In the genomic region with DNA sequence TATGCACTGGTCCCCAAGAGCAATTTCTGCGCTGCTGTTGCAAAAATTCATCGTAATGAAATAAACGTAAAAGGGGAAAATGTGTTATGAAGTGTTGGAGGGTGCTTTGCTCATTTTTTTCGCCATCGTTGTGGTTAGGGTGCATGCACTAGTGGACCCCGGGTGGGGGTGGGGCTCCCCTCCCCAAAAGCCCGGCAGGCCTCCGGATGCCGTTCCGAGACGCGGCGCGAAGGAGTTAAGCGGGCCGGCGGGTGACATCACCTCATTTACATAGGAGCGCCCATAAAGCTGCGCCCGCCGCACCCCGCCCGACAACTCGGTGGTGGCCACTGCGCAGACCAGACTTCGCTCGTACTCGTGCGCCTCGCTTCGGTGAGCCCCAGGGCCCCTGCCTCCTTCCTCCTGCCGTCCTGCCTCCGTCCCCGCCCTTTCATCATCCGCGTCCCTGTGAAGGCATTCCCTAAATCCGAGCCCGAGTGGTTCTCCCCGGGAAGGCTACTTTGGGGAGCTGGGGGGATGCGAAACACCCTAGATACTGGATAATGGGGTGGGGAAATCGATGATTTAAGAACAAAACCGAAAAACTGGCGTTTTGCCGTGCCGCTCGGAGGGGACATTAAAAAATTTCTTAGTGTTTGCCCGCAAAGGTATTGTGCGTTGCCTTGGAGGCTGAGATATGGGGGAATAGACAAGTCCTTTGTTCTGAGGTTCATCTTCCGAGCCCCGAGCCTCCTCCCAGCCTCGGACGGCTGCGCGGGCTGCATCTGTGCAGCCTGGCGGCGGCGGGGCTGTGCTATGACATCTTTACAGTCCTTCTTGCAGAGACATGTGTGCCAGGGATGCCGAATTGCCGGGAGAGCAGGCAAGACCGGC, we compare ENCODE assay signal across 8 cellular contexts. TPM values are rescaled to one million over a fixed set of nuclear protein-coding genes. Genes with fewer than 3 reads are reported as not detected.
A peak's percentile ranks its signal among the peaks of the same experiment; 100 is the strongest.
DNase-seq lines count a peak whose midpoint lies in the region; TF ChIP-seq lines count a peak whose summit lies in the region.

A gene (plus strand): TSS at position 314 of the 873 bp plus-strand sequence.

- H3K9me2 ChIP-seq in SU-DHL-6 (replicated peaks; ENCODE audit: insufficient read depth, low read length) = no peaks in the 10 kb centered on the region

- H4K20me1 ChIP-seq in SU-DHL-6 (ENCODE audit: low read depth, low read length) (no peaks in the 10 kb centered on the region), osteoblast (ENCODE audit: insufficient read depth, low read length) (peaks cover 8% of the 10 kb centered on the region)

- H3K27ac Mint-ChIP-seq in activated naive CD8-positive, alpha-beta T cell = peak within 1 kb of the TSS; percentile 98

- peak within 1 kb of the TSS; percentile 99 for H3K9ac ChIP-seq in SU-DHL-6 (ENCODE audit: low read length)

- H3K4me3 Mint-ChIP-seq in activated naive CD8-positive, alpha-beta T cell = peak within 1 kb of the TSS; percentile 96

- H3K4me1 Mint-ChIP-seq in activated naive CD8-positive, alpha-beta T cell (ENCODE audit: low read depth) = peaks cover 46% of the 10 kb centered on the region

- H3K4me2 ChIP-seq in SU-DHL-6 (ENCODE audit: low read depth, low read length, poor library complexity, severe bottlenecking) = peak within 1 kb of the TSS; percentile 100
- peak within 1 kb of the TSS; percentile 85 for H3K4me2 ChIP-seq in osteoblast (ENCODE audit: insufficient read depth, low read length)

- no peaks in the 10 kb centered on the region for H3K4me1 ChIP-seq in HEK293 (ENCODE audit: control insufficient read depth, insufficient read depth, low read length)
- peaks cover 7% of the 10 kb centered on the region for H3K4me1 ChIP-seq in osteoblast (ENCODE audit: insufficient read depth, low read length)
- H3K4me1 ChIP-seq in thymus (ENCODE audit: control insufficient read depth, insufficient read depth, low read length) = peaks cover 3% of the 10 kb centered on the region

- no peaks in the 10 kb centered on the region for H3K9me3 Mint-ChIP-seq in activated naive CD8-positive, alpha-beta T cell (ENCODE audit: low read depth)

- H3K36me3 ChIP-seq in HEK293 (ENCODE audit: control insufficient read depth in 2 of 2, insufficient read depth in 1 of 2, low read length in 2 of 2) (peaks cover 0 to 5% of the 10 kb centered on the region in 2 experiments; a peak in 1 of 3 replicates), SU-DHL-6 (ENCODE audit: low read length) (peaks cover 20% of the 10 kb centered on the region), osteoblast (ENCODE audit: insufficient read depth, low read length) (peaks cover 7% of the 10 kb centered on the region), thymus (ENCODE audit: control insufficient read depth, insufficient read depth) (no peaks in the 10 kb centered on the region)

- WGBS in thymus = under 1% methylated on average over 60 of the region's 60 CpGs

- no peaks in the 10 kb centered on the region for H3K27me3 Mint-ChIP-seq in activated naive CD8-positive, alpha-beta T cell

- DNase-seq in EH (ENCODE audit: low read depth) (peak; percentile 84), NCI-H1092 (lab: John Stamatoyannopoulos, UW) (peak; percentile 70), glomerular visceral epithelial cell (ENCODE audit: extremely low spot score) (peak; percentile 88), osteoblast (ENCODE audit: insufficient read length, low spot score, missing footprints) (peak; percentile 80)

- H3K9me3 ChIP-seq in HEK293 (ENCODE audit: control insufficient read depth, insufficient read depth, low read depth, low read length) = no peaks in the 10 kb centered on the region
- no peaks in the 10 kb centered on the region for H3K9me3 ChIP-seq in SU-DHL-6 (ENCODE audit: insufficient read depth, low read length)
- no peaks in the 10 kb centered on the region for H3K9me3 ChIP-seq in osteoblast (ENCODE audit: low read depth, low read length)
- H3K9me3 ChIP-seq in thymus (ENCODE audit: control insufficient read depth) = no peaks in the 10 kb centered on the region

- POLR2A ChIA-PET in HEK293 (lab: Yijun Ruan, JAX) = interaction anchor here (0.5 to 2.6 kb wide), 9 partner anchors 10 to 379 kb away, joined by 3 to 13 read pairs (median 5); no protein-coding TSS in a partner anchor

- peaks cover 32% of the 10 kb centered on the region for H3K79me2 ChIP-seq in SU-DHL-6 (ENCODE audit: insufficient read depth, low read length)
- peaks cover 16% of the 10 kb centered on the region for H3K79me2 ChIP-seq in osteoblast (ENCODE audit: insufficient read depth, low read length)

- no peaks in the 10 kb centered on the region for H3K27me3 ChIP-seq in SU-DHL-6 (ENCODE audit: low read length)
- H3K27me3 ChIP-seq in osteoblast (ENCODE audit: insufficient read depth, low read length) = no peaks in the 10 kb centered on the region
- H3K27me3 ChIP-seq in thymus (ENCODE audit: control insufficient read depth, insufficient read depth) = no peaks in the 10 kb centered on the region

- peak within 1 kb of the TSS; percentile 62 for H3K4me3 ChIP-seq in HEK293 (ENCODE audit: low read depth, low read length)
- H3K4me3 ChIP-seq in SU-DHL-6 (ENCODE audit: insufficient read depth, low read length, poor library complexity, severe bottlenecking) = peak within 1 kb of the TSS; percentile 98
- H3K4me3 ChIP-seq in osteoblast (ENCODE audit: insufficient read depth, low read length) = peak within 1 kb of the TSS; percentile 78
- peak within 1 kb of the TSS; percentile 80 for H3K4me3 ChIP-seq in thymus (ENCODE audit: low read length)

- H2AFZ ChIP-seq in SU-DHL-6 (ENCODE audit: low read depth, low read length, severe bottlenecking) (no peak within 1 kb of the TSS), osteoblast (ENCODE audit: low read length) (peak within 1 kb of the TSS; percentile 51)

- H3K36me3 Mint-ChIP-seq in activated naive CD8-positive, alpha-beta T cell = peaks cover 13% of the 10 kb centered on the region

- peaks cover 89% of the 10 kb centered on the region for H3F3A ChIP-seq in SU-DHL-6 (ENCODE audit: insufficient read depth)

- H3K27ac ChIP-seq in HEK293 (ENCODE audit: extremely low read depth, low read depth, low read length) (peak within 1 kb of the TSS; percentile 73), SU-DHL-6 (ENCODE audit: low read depth, low read length) (peak within 1 kb of the TSS; percentile 99), osteoblast (ENCODE audit: low read depth, low read length) (peak within 1 kb of the TSS; percentile 93), thymus (ENCODE audit: low read depth) (peak within 1 kb of the TSS; percentile 97)

- TF ChIP-seq CTCF in HEK293 (tag by site-specific recombination; IDR thresholded peaks at IDR 0.05) (no peak), SU-DHL-6 (IDR thresholded peaks at IDR 0.05; ENCODE audit: insufficient read depth, low read length, poor library complexity, severe bottlenecking) (no peak), osteoblast (IDR thresholded peaks at IDR 0.05; ENCODE audit: extremely low read depth, low read depth, low read length) (no peak)

- CTCF ChIA-PET in HEK293 (lab: Yijun Ruan, JAX) = interaction anchor here (0.5 to 0.9 kb wide), 4 partner anchors 26 to 241 kb away, joined by 3 read pairs; no protein-coding TSS in a partner anchor

TF ChIP-seq in HEK293, 187 proteins besides CTCF, POLR2A, EP300 and RAD21 (continues in another document):
- TF ChIP-seq, protein P1, sequence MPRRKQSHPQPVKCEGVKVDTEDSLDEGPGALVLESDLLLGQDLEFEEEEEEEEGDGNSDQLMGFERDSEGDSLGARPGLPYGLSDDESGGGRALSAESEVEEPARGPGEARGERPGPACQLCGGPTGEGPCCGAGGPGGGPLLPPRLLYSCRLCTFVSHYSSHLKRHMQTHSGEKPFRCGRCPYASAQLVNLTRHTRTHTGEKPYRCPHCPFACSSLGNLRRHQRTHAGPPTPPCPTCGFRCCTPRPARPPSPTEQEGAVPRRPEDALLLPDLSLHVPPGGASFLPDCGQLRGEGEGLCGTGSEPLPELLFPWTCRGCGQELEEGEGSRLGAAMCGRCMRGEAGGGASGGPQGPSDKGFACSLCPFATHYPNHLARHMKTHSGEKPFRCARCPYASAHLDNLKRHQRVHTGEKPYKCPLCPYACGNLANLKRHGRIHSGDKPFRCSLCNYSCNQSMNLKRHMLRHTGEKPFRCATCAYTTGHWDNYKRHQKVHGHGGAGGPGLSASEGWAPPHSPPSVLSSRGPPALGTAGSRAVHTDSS (tag by site-specific recombination; IDR thresholded peaks at IDR 0.05) = no peak
- TF ChIP-seq ZNF830 (tag by site-specific recombination; IDR thresholded peaks at IDR 0.05; ENCODE audit: low read depth) (no peak), TCF7L2 (IDR thresholded peaks at IDR 0.05; ENCODE audit: borderline replicate concordance, low read depth, low read length) (0 out of 2 replicates have a peak, but pooled peaks have one; percentile 10), ZNF140 (tag by site-specific recombination; IDR thresholded peaks at IDR 0.05) (no peak), ZBTB17 (tag by site-specific recombination; IDR thresholded peaks at IDR 0.05) (peak; percentile 51), ZNF768 (tag by site-specific recombination; IDR thresholded peaks at IDR 0.05) (no peak), ZFP3 (tag by site-specific recombination; IDR thresholded peaks at IDR 0.05; ENCODE audit: low read depth) (no peak), ZNF24 (tag by site-specific recombination; IDR thresholded peaks at IDR 0.05) (no peak), ZNF121 (tag by site-specific recombination; IDR thresholded peaks at IDR 0.05) (no peak)
- TF ChIP-seq, protein P2, sequence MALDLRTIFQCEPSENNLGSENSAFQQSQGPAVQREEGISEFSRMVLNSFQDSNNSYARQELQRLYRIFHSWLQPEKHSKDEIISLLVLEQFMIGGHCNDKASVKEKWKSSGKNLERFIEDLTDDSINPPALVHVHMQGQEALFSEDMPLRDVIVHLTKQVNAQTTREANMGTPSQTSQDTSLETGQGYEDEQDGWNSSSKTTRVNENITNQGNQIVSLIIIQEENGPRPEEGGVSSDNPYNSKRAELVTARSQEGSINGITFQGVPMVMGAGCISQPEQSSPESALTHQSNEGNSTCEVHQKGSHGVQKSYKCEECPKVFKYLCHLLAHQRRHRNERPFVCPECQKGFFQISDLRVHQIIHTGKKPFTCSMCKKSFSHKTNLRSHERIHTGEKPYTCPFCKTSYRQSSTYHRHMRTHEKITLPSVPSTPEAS (tag by site-specific recombination; IDR thresholded peaks at IDR 0.05) = no peak
- TF ChIP-seq, protein P3, sequence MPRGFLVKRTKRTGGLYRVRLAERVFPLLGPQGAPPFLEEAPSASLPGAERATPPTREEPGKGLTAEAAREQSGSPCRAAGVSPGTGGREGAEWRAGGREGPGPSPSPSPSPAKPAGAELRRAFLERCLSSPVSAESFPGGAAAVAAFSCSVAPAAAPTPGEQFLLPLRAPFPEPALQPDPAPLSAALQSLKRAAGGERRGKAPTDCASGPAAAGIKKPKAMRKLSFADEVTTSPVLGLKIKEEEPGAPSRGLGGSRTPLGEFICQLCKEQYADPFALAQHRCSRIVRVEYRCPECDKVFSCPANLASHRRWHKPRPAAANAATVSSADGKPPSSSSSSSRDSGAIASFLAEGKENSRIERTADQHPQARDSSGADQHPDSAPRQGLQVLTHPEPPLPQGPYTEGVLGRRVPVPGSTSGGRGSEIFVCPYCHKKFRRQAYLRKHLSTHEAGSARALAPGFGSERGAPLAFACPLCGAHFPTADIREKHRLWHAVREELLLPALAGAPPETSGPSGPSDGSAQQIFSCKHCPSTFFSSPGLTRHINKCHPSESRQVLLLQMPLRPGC (tag by site-specific recombination; IDR thresholded peaks at IDR 0.05) = no peak

RNA-seq across cellular contexts. Expression of the gene that starts here (rescaled TPM):
- total RNA-seq in osteoblast = 5,120 and 5,652 TPM in 2 replicates
- polyA plus RNA-seq in thymus = 12,473 TPM

Comparison
In these comparisons a context has a peak if more than half of its experiments do, and no peak if none do; other contexts are left out.
1. Peak in every context shown above with its lines: DNase-seq, H3K4me3 ChIP-seq and H3K27ac ChIP-seq.